Comparison of ENCODE assay signal across 24 cellular contexts in genomic region chr12:118290130-118290529, GRCh38.
A peak's percentile ranks its signal among the peaks of the same experiment; 100 is the strongest.
DNase-seq lines count a peak whose midpoint lies in the region; ATAC-seq, FAIRE-seq and TF ChIP-seq lines count a peak whose summit lies in the region.
"Had no signal": no experiment of that assay in that cellular context is flagged by ENCODE, and none has a peak within 500 bp of the region (broad histone marks: within the 10 kb centered on the region; RNA-seq: fewer than 3 reads in every experiment).

No MANE protein-coding gene starts in this region.

- peak; percentile 77 for FAIRE-seq in K562 (lab: Jason Lieb, UNC)
- FAIRE-seq in GM12892 (lab: Jason Lieb, UNC) = no peak
- FAIRE-seq: GM18507, HepG2, kidney had no signal

- H4K20me1 ChIP-seq in K562 (replicated peaks; ENCODE audit: control insufficient read depth, insufficient read depth, low read length) = peaks cover 3% of the 10 kb centered on the region; the same call in 1 of the 2 replicates

- ATAC-seq in K562 = peak; percentile 25; the same call in 1 of the 3 replicates
- ATAC-seq in GM18505 (IDR thresholded peaks at IDR 0.05; ENCODE audit: unreplicated experiment) = no peak
- ATAC-seq in GM18868 (IDR thresholded peaks at IDR 0.05; ENCODE audit: unreplicated experiment) = no peak
- ATAC-seq: body of pancreas; HepG2; stimulated activated effector memory CD8-positive, alpha-beta T cell treated with anti-CD3 and anti-CD28 coated beads, Interleukin-12 subunit alpha, Interleukin-12 subunit beta, amount 100 ng/mL, for 72 hours had no signal

- TF ChIP-seq RAD21 in K562 (CRISPR knock-in tag; conservative IDR thresholded peaks at IDR 0.05 in 1 of 2, IDR thresholded peaks at IDR 0.05 in 1 of 2) = no peak

- POLR2A ChIA-PET in K562 (lab: Yijun Ruan, JAX) = interaction anchor here (0.9 to 2.1 kb wide), 4 partner anchors 10 to 86 kb away, joined by 3 to 10 read pairs (median 4); partner anchors contain the start of gene SUDS3

- H3K27me3 ChIP-seq in K562 (ENCODE audit: control insufficient read depth in 2 of 2, insufficient read depth in 2 of 2, low read length in 2 of 2) = no peaks in the 10 kb centered on the region
- H3K27me3 ChIP-seq: body of pancreas, neutrophil had no signal

- WGBS in K562 (ENCODE audit: insufficient coverage, low coverage, missing lambda C conversion rate) = 18% methylated on average over 3 of the region's 3 CpGs

- no peak for TF ChIP-seq EP300 in K562 (IDR thresholded peaks at IDR 0.05; ENCODE audit: low read length)

- no peak overlapping the region for H3K9ac ChIP-seq in K562 (ENCODE audit: insufficient read depth in 1 of 2, low read depth in 2 of 2, low read length in 2 of 2)

- peaks cover 22% of the 10 kb centered on the region for H3K79me2 ChIP-seq in K562 (ENCODE audit: control insufficient read depth, insufficient read depth, low read length)

- H3K4me3 ChIP-seq in K562 = no peak overlapping the region
- H3K4me3 ChIP-seq: body of pancreas, thoracic aorta had no signal

- H3K4me2 ChIP-seq in K562 (ENCODE audit: insufficient read depth, low read length) = no peak overlapping the region

- BruUV-seq in K562 (replicated peaks; lab: Mats Ljungman, UMichigan) = no TSS peak

- H3K27ac ChIP-seq in C4-2B = peak overlapping the region; percentile 78
- peak overlapping the region; percentile 30; the same call in 1 of the 3 replicates for H3K27ac ChIP-seq in K562 (ENCODE audit: extremely low read depth, low read depth, low read length)
- H3K27ac ChIP-seq: body of pancreas, neutrophil, RWPE1, thoracic aorta had no signal

- in situ Hi-C loops in K562 (cut with MboI) = no loop called here

- H3K4me1 ChIP-seq in K562 (replicated peaks in 1 of 2; ENCODE audit: control insufficient read depth in 2 of 2, insufficient read depth in 2 of 2, low read length in 2 of 2) = peaks cover 10 to 14% of the 10 kb centered on the region in 2 experiments; a peak in 4 of 5 replicates

- peak; percentile 26 for DNase-seq in LHCN-M2 (ENCODE audit: low read depth)
- DNase-seq in K562 (ENCODE audit: extremely low read depth in 1 of 4, low spot score in 3 of 4) = no peak
- peak; percentile 5 for DNase-seq in left kidney (ENCODE audit: low read depth, low spot score)
- no peak for DNase-seq in foreskin melanocyte
- no peak for DNase-seq in GM12892 (ENCODE audit: insufficient read length)
- DNase-seq: activated CD4-positive, alpha-beta T cell treated with anti-CD3 and anti-CD28 coated beads, Interleukin-2, amount 10 ng/mL, durations not matched to agents 7 days and 5 days; activated naive CD4-positive, alpha-beta T cell treated with anti-CD3 and anti-CD28 coated beads for 36 hours; body of pancreas; DMS53; H9; kidney; NCI-H1694 treated with DMSO at 0.1 percent for 48 hours; NCI-H345; NK-92 treated with Interleukin-12 subunit alpha and Interleukin-12 subunit beta, amount 100 ng/mL, for 24 hours; SW 1271 had no signal

- intact Hi-C loops in K562 (cut with micrococcal nuclease) = no loop called here

- no peak overlapping the region for H2AFZ ChIP-seq in K562 (ENCODE audit: low read depth, low read length)

- TF ChIP-seq CTCF in C4-2B (conservative IDR thresholded peaks at IDR 0.05) (no peak), K562 (IDR thresholded peaks at IDR 0.05 in 2 of 3, conservative IDR thresholded peaks at IDR 0.05 in 1 of 3; ENCODE audit: insufficient read depth in 2 of 3, low read depth in 1 of 3, low read length in 3 of 3) (no peak)

- CTCF ChIA-PET in K562 (lab: Yijun Ruan, JAX; ENCODE audit: low intra/inter-chr PET ratio) = no interaction called here

- no peaks in the 10 kb centered on the region for H3K9me3 ChIP-seq in K562 (replicated peaks; ENCODE audit: control insufficient read depth, insufficient read depth, low read depth, low read length)
- H3K9me3 ChIP-seq: body of pancreas, neutrophil, thoracic aorta had no signal

- H3K36me3 ChIP-seq in K562 (ENCODE audit: control insufficient read depth, insufficient read depth, low read length) = peaks cover 3% of the 10 kb centered on the region; the same call in 1 of the 3 replicates
- H3K36me3 ChIP-seq: neutrophil, thoracic aorta had no signal

- TF ChIP-seq POLR2A in K562 (conservative IDR thresholded peaks at IDR 0.05) = no peak
- TF ChIP-seq POLR2A in GM18505 (IDR thresholded peaks at IDR 0.05; ENCODE audit: borderline replicate concordance, extremely low read depth, insufficient read depth, insufficient read length) = no peak
- no peak for TF ChIP-seq POLR2A in GM12892 (IDR thresholded peaks at IDR 0.05; ENCODE audit: low read depth, low read length)

- no peaks in the 10 kb centered on the region for H3K9me1 ChIP-seq in K562 (ENCODE audit: control insufficient read depth, insufficient read depth, low read length)

TF ChIP-seq in K562, 482 proteins besides CTCF, POLR2A, EP300 and RAD21:
- TF ChIP-seq SETDB1 (IDR thresholded peaks at IDR 0.05; ENCODE audit: low read length) (no peak), ZKSCAN3 (CRISPR knock-in tag; IDR thresholded peaks at IDR 0.05) (no peak), XRCC3 (IDR thresholded peaks at IDR 0.05) (no peak), RAD51 (IDR thresholded peaks at IDR 0.05; ENCODE audit: borderline replicate concordance, low read depth) (no peak), THAP7 (CRISPR knock-in tag; IDR thresholded peaks at IDR 0.05) (no peak), RCOR1 (IDR thresholded peaks at IDR 0.05; ENCODE audit: borderline replicate concordance in 1 of 2, low read depth in 2 of 2, low read length in 2 of 2) (peak in 1 of 2 experiments; percentile 34; a peak in 1 of 4 replicates), SNIP1 (IDR thresholded peaks at IDR 0.05; ENCODE audit: low read depth) (no peak), TRIM25 (IDR thresholded peaks at IDR 0.05; ENCODE audit: borderline replicate concordance) (no peak), RBM22 (IDR thresholded peaks at IDR 0.05; ENCODE audit: low read depth, low read length, poor library complexity, severe bottlenecking) (no peak), FOXP4 (CRISPR knock-in tag; IDR thresholded peaks at IDR 0.05; ENCODE audit: borderline replicate concordance) (no peak), HMBOX1 (IDR thresholded peaks at IDR 0.05) (peak; percentile 59), ELF2 (CRISPR knock-in tag; IDR thresholded peaks at IDR 0.05) (no peak)

Comparison
In these comparisons a context has a peak if more than half of its experiments do, and no peak if none do; other contexts are left out.
1. DNase-seq: peak in LHCN-M2 (single experiment) and left kidney (single experiment); none in K562 (0 of 4), foreskin melanocyte (single experiment) and GM12892 (single experiment).